ENCODE assay signal across 27 cellular contexts in the genomic region with DNA sequence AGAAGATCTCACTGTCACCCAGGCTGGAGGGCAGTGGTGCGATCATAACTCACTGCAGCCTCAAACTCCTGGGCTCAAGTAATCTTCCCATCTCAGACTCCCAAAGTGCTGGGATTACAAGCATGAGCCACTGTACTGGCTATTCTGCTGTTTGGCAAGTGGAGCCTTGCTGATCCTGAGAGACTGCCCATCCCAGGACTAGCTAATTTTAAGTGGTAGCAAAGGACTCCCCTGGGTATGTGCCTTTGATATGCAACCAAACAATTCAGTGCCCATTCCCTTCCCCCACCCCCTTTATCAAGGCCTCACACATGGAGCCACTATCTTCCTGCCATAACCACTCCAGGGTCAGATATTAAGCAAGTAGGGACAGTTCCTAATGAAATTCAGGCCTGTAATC. TPM values are rescaled to one million over a fixed set of nuclear protein-coding genes. Genes with fewer than 3 reads are reported as not detected.
A peak's percentile ranks its signal among the peaks of the same experiment; 100 is the strongest.
DNase-seq lines count a peak whose midpoint lies in the region; ATAC-seq, FAIRE-seq and TF ChIP-seq lines count a peak whose summit lies in the region.
"Had no signal": no experiment of that assay in that cellular context is flagged by ENCODE, and none has a peak within 500 bp of the region (broad histone marks: within the 10 kb centered on the region; RNA-seq: fewer than 3 reads in every experiment).

No MANE protein-coding gene starts in this region.

- TF ChIP-seq POLR2A in K562 (conservative IDR thresholded peaks at IDR 0.05): no peak

- H3K27ac Mint-ChIP-seq in nephron progenitor cell: no peak overlapping the region
- H3K27ac Mint-ChIP-seq: CD8-positive, alpha-beta memory T cell had no signal

- no peak overlapping the region for H3K4me3 ChIP-seq in K562
- H3K4me3 ChIP-seq: MG63 had no signal

- H4K20me1 ChIP-seq in K562 (replicated peaks; ENCODE audit: control insufficient read depth, insufficient read depth, low read length): no peaks in the 10 kb centered on the region

- H2AFZ ChIP-seq in K562 (ENCODE audit: low read depth, low read length): no peak overlapping the region

- no peaks in the 10 kb centered on the region for H3K4me1 Mint-ChIP-seq in activated T-cell treated with anti-CD3 and anti-CD28 coated beads, Interleukin-2, amount 50 U/mL, for 4 hours (ENCODE audit: low read depth)
- peaks cover 11% of the 10 kb centered on the region for H3K4me1 Mint-ChIP-seq in nephron progenitor cell
- H3K4me1 Mint-ChIP-seq: CD14-positive monocyte had no signal

- TF ChIP-seq RAD21 in K562 (CRISPR knock-in tag; conservative IDR thresholded peaks at IDR 0.05 in 1 of 2, IDR thresholded peaks at IDR 0.05 in 1 of 2): no peak

- no peak for ATAC-seq in K562
- no peak for ATAC-seq in activated T-cell treated with anti-CD3 and anti-CD28 coated beads, Interleukin-2, amount 50 U/mL, for 4 hours
- ATAC-seq: Panc1 had no signal

- H3K36me3 Mint-ChIP-seq in activated T-cell treated with anti-CD3 and anti-CD28 coated beads, Interleukin-2, amount 50 U/mL, for 4 hours (ENCODE audit: insufficient read depth): peaks cover 51% of the 10 kb centered on the region
- H3K36me3 Mint-ChIP-seq in nephron progenitor cell (ENCODE audit: low read depth): peaks cover 31% of the 10 kb centered on the region

- H3K4me1 ChIP-seq in K562 (replicated peaks in 1 of 2; ENCODE audit: control insufficient read depth in 2 of 2, insufficient read depth in 2 of 2, low read length in 2 of 2): peaks cover 0 to 2% of the 10 kb centered on the region in 2 experiments; a peak in 2 of 5 replicates
- H3K4me1 ChIP-seq: BE2C had no signal

- intact Hi-C loops in K562 (cut with micrococcal nuclease): no loop called here

- no peak overlapping the region for H3K9ac ChIP-seq in K562 (ENCODE audit: insufficient read depth in 1 of 2, low read depth in 2 of 2, low read length in 2 of 2)

- no peak for TF ChIP-seq EP300 in K562 (IDR thresholded peaks at IDR 0.05; ENCODE audit: low read length)

- in situ Hi-C loops in K562 (cut with MboI): no loop called here

- H3K4me2 ChIP-seq in K562 (ENCODE audit: insufficient read depth, low read length): no peak overlapping the region

- CTCF ChIA-PET in K562 (lab: Yijun Ruan, JAX; ENCODE audit: low intra/inter-chr PET ratio): no interaction called here

- H3K9me3 ChIP-seq in K562 (replicated peaks; ENCODE audit: control insufficient read depth, insufficient read depth, low read depth, low read length): no peaks in the 10 kb centered on the region
- H3K9me3 ChIP-seq: BE2C, MG63 had no signal

- BruUV-seq in K562 (replicated peaks; lab: Mats Ljungman, UMichigan): no TSS peak

- POLR2A ChIA-PET in K562 (lab: Yijun Ruan, JAX): interaction anchor here (1.0 to 2.8 kb wide), 2 partner anchors 9 to 13 kb away, joined by 5 to 10 read pairs; no protein-coding TSS in a partner anchor

- no peaks in the 10 kb centered on the region for H3K9me1 ChIP-seq in K562 (ENCODE audit: control insufficient read depth, insufficient read depth, low read length)

- no peak for FAIRE-seq in K562 (lab: Jason Lieb, UNC)
- FAIRE-seq: GM12891, H54 had no signal

- H3K9me3 Mint-ChIP-seq in activated T-cell treated with anti-CD3 and anti-CD28 coated beads, Interleukin-2, amount 50 U/mL, for 4 hours: peaks cover 38% of the 10 kb centered on the region
- H3K9me3 Mint-ChIP-seq in nephron progenitor cell: no peaks in the 10 kb centered on the region

- no peak overlapping the region for H3K27ac ChIP-seq in K562 (ENCODE audit: extremely low read depth, low read depth, low read length)

- no peaks in the 10 kb centered on the region for H3K27me3 Mint-ChIP-seq in activated T-cell treated with anti-CD3 and anti-CD28 coated beads, Interleukin-2, amount 50 U/mL, for 4 hours (ENCODE audit: low read depth)
- H3K27me3 Mint-ChIP-seq in nephron progenitor cell (ENCODE audit: low read depth, poor library complexity): peaks cover 7% of the 10 kb centered on the region
- H3K27me3 Mint-ChIP-seq: CD8-positive, alpha-beta memory T cell had no signal

- no peaks in the 10 kb centered on the region for H3K27me3 ChIP-seq in K562 (ENCODE audit: control insufficient read depth in 2 of 2, insufficient read depth in 2 of 2, low read length in 2 of 2)
- H3K27me3 ChIP-seq: BE2C, MG63 had no signal

- DNase-seq in CMK (ENCODE audit: low read depth): peak; percentile 41
- peak; percentile 68 for DNase-seq in OCI-M1 (lab: John Stamatoyannopoulos, UW)
- DNase-seq in K562 (ENCODE audit: extremely low read depth in 1 of 4, low spot score in 3 of 4): no peak
- DNase-seq in iPS-NIHi11 (ENCODE audit: low spot score): peak; percentile 26
- no peak for DNase-seq in activated T-cell treated with anti-CD3 and anti-CD28 coated beads, Interleukin-2, amount 50 U/mL, for 4 hours
- no peak for DNase-seq in RPMI8226
- no peak for DNase-seq in nephron progenitor cell
- DNase-seq: 8988T; ACHN; BE2C; Calu3; CD8-positive, alpha-beta memory T cell; DMS79 treated with DMSO at 0.1 percent for 48 hours; GF-D8; KG1; MG63; NCI-H1105 treated with DMSO at 0.1 percent for 48 hours; NCI-H2029; NCI-H2171; NCI-H226; NCI-H510A; NCI-H69; SHP77 treated with DMSO at 0.1 percent for 48 hours had no signal

- 30% methylated on average over 1 of the region's 1 CpG for WGBS in K562 (ENCODE audit: insufficient coverage, low coverage, missing lambda C conversion rate)

- H3K4me3 Mint-ChIP-seq in activated T-cell treated with anti-CD3 and anti-CD28 coated beads, Interleukin-2, amount 50 U/mL, for 4 hours: no peak overlapping the region
- H3K4me3 Mint-ChIP-seq in nephron progenitor cell: no peak overlapping the region
- H3K4me3 Mint-ChIP-seq: CD14-positive monocyte; CD8-positive, alpha-beta memory T cell had no signal

- H3K36me3 ChIP-seq in K562 (ENCODE audit: control insufficient read depth, insufficient read depth, low read length): no peaks in the 10 kb centered on the region
- H3K36me3 ChIP-seq: BE2C had no signal

- H3K79me2 ChIP-seq in K562 (ENCODE audit: control insufficient read depth, insufficient read depth, low read length): no peaks in the 10 kb centered on the region

- TF ChIP-seq CTCF in K562 (IDR thresholded peaks at IDR 0.05 in 2 of 3, conservative IDR thresholded peaks at IDR 0.05 in 1 of 3; ENCODE audit: insufficient read depth in 2 of 3, low read depth in 1 of 3, low read length in 3 of 3): no peak
- TF ChIP-seq CTCF in nephron progenitor cell (IDR thresholded peaks at IDR 0.05): no peak

RNA-seq across cellular contexts. Expression of gene ZNF460, which starts 17.0 kb away (rescaled TPM):
- 169 and 191 TPM in 2 replicates for total RNA-seq in K562 (2011; cell fraction: chromatin; rRNA removed; ENCODE audit: low replicate concordance)
- total RNA-seq in K562 (2011; cell fraction: nucleolus; rRNA removed): 131 and 161 TPM in 2 replicates
- total RNA-seq in K562 (2011; cell fraction: nucleoplasm; rRNA removed): 111 and 139 TPM in 2 replicates
- 18.5 and 22.1 TPM in 2 replicates for total RNA-seq in K562 (2014; rRNA removed)
- total RNA-seq in K562 (2014; rRNA removed; fragmentation: Illumina TruSeq; extraction: Trizol): 36.2 and 36.7 TPM in 2 replicates
- 24.7 and 24.9 TPM in 2 replicates for total RNA-seq in K562 (2015; rRNA removed; fragmentation: Illumina TruSeq; extraction: Trizol)
- total RNA-seq in K562 (2021): 28.0 and 29.6 TPM in 2 replicates
- 16.6 and 23.6 TPM in 2 replicates for polyA plus RNA-seq in K562 (2011; rRNA removed)
- polyA plus RNA-seq in K562 (2011; cell fraction: cytosol; rRNA removed): 6.0 and 14.3 TPM in 2 replicates
- 17.9 and 23.9 TPM in 2 replicates for polyA plus RNA-seq in K562 (2011; cell fraction: nucleus; rRNA removed)
- polyA plus RNA-seq in K562 (2012): 1.1 and 1.2 TPM in 2 replicates
- polyA plus RNA-seq in K562 (2014; fragmentation: Illumina TruSeq; extraction: Trizol): 1.1 and 1.2 TPM in 2 replicates
- under 1 TPM; 0.45 to 0.87 TPM for polyA plus RNA-seq in K562 (2014; fragmentation: Nextera tagmentation; extraction: Ambion mirVana)
- 5.6 and 7.1 TPM in 2 replicates for polyA plus RNA-seq in K562 (2014; rRNA removed)
- 183 and 200 TPM in 2 replicates for polyA minus RNA-seq in K562 (2011; rRNA and poly(A)+ RNA removed)
- polyA minus RNA-seq in K562 (2011; cell fraction: cytosol; rRNA and poly(A)+ RNA removed): 67.0 and 68.1 TPM in 2 replicates
- 54.9 and 131 TPM in 2 replicates for polyA minus RNA-seq in K562 (2011; cell fraction: nucleus; rRNA and poly(A)+ RNA removed)
- total RNA-seq in activated T-cell treated with anti-CD3 and anti-CD28 coated beads, Interleukin-2, amount 50 U/mL, for 4 hours: 10 to 100 TPM; 30.1 to 52.2 (median 49.2) TPM

RNA-seq across cellular contexts. Expression of gene ZNF805, which starts 22.8 kb away (rescaled TPM):
- 23.2 and 27.8 TPM in 2 replicates for total RNA-seq in K562 (2011; cell fraction: chromatin; rRNA removed; ENCODE audit: low replicate concordance)
- 18.3 and 19.7 TPM in 2 replicates for total RNA-seq in K562 (2011; cell fraction: nucleolus; rRNA removed)
- 14.2 and 19.4 TPM in 2 replicates for total RNA-seq in K562 (2011; cell fraction: nucleoplasm; rRNA removed)
- total RNA-seq in K562 (2014; rRNA removed) (4.1 and 4.7 TPM in 2 replicates), K562 (2014; rRNA removed; fragmentation: Illumina TruSeq; extraction: Trizol) (6.7 TPM in 2 replicates), K562 (2015; rRNA removed; fragmentation: Illumina TruSeq; extraction: Trizol) (4.5 and 4.9 TPM in 2 replicates), K562 (2021) (4.7 and 5.1 TPM in 2 replicates)
- polyA plus RNA-seq in K562 (2011; rRNA removed) (3.9 and 6.2 TPM in 2 replicates), K562 (2014; fragmentation: Illumina TruSeq; extraction: Trizol) (1.5 and 1.7 TPM in 2 replicates), K562 (2014; fragmentation: Nextera tagmentation; extraction: Ambion mirVana) (under 1 TPM; 0.32 to 0.77 TPM), K562 (2014; rRNA removed) (0.74 and 1.4 TPM in 2 replicates)
- 1.6 and 2.5 TPM in 2 replicates for polyA plus RNA-seq in K562 (2011; cell fraction: cytosol; rRNA removed)
- polyA plus RNA-seq in K562 (2011; cell fraction: nucleus; rRNA removed): 3.5 and 3.8 TPM in 2 replicates
- polyA plus RNA-seq in K562 (2012): 1.1 TPM in 2 replicates
- 25.7 and 28.7 TPM in 2 replicates for polyA minus RNA-seq in K562 (2011; rRNA and poly(A)+ RNA removed)
- 12.0 and 13.1 TPM in 2 replicates for polyA minus RNA-seq in K562 (2011; cell fraction: cytosol; rRNA and poly(A)+ RNA removed)
- 7.3 and 15.2 TPM in 2 replicates for polyA minus RNA-seq in K562 (2011; cell fraction: nucleus; rRNA and poly(A)+ RNA removed)
- total RNA-seq in activated T-cell treated with anti-CD3 and anti-CD28 coated beads, Interleukin-2, amount 50 U/mL, for 4 hours: 10 to 100 TPM in 2 of 3 donors, 1 to 10 TPM in 1; 9.6 to 12.3 (median 12.0) TPM

RNA-seq across cellular contexts. Expression of gene AURKC, which starts 32.4 kb away (rescaled TPM):
- 3.1 and 5.3 TPM in 2 replicates for total RNA-seq in K562 (2011; cell fraction: chromatin; rRNA removed; ENCODE audit: low replicate concordance)
- 2.0 and 2.5 TPM in 2 replicates for total RNA-seq in K562 (2011; cell fraction: nucleolus; rRNA removed)
- total RNA-seq in K562 (2011; cell fraction: nucleoplasm; rRNA removed): 2.4 and 2.9 TPM in 2 replicates
- 4.7 and 6.0 TPM in 2 replicates for total RNA-seq in K562 (2014; rRNA removed)
- total RNA-seq in K562 (2014; rRNA removed; fragmentation: Illumina TruSeq; extraction: Trizol): 3.3 and 3.7 TPM in 2 replicates
- 4.2 and 4.8 TPM in 2 replicates for total RNA-seq in K562 (2015; rRNA removed; fragmentation: Illumina TruSeq; extraction: Trizol)
- total RNA-seq in K562 (2021): 7.0 and 7.6 TPM in 2 replicates
- 1.3 and 2.8 TPM in 2 replicates for polyA plus RNA-seq in K562 (2011; rRNA removed)
- polyA plus RNA-seq in K562 (2011; cell fraction: cytosol; rRNA removed): 1.1 and 2.8 TPM in 2 replicates
- 1.1 and 3.2 TPM in 2 replicates for polyA plus RNA-seq in K562 (2011; cell fraction: nucleus; rRNA removed)
- polyA plus RNA-seq in K562 (2012): 6.6 and 10.5 TPM in 2 replicates
- polyA plus RNA-seq in K562 (2014; fragmentation: Illumina TruSeq; extraction: Trizol): 6.8 and 7.1 TPM in 2 replicates
- polyA plus RNA-seq in K562 (2014; fragmentation: Nextera tagmentation; extraction: Ambion mirVana): 1 to 10 TPM; 6.0 to 9.0 TPM
- polyA plus RNA-seq in K562 (2014; rRNA removed): 7.3 and 8.7 TPM in 2 replicates
- polyA minus RNA-seq in K562 (2011; rRNA and poly(A)+ RNA removed): 0.60 and 2.4 TPM in 2 replicates
- polyA minus RNA-seq in K562 (2011; cell fraction: cytosol; rRNA and poly(A)+ RNA removed): 1.3 TPM in 1 of 2 replicates, not detected in the other
- polyA minus RNA-seq in K562 (2011; cell fraction: nucleus; rRNA and poly(A)+ RNA removed): 0.40 and 1.00 TPM in 2 replicates
- 1 to 10 TPM in 1 of 3 donors, under 1 TPM in 1, not detected in 1; 0.82 to 1.2 TPM for total RNA-seq in activated T-cell treated with anti-CD3 and anti-CD28 coated beads, Interleukin-2, amount 50 U/mL, for 4 hours
- polyA plus RNA-seq: CD8-positive, alpha-beta memory T cell had no signal

RNA-seq across cellular contexts. Expression of gene ZNF543, which starts 57.0 kb away (rescaled TPM):
- 16.2 and 18.3 TPM in 2 replicates for total RNA-seq in K562 (2011; cell fraction: chromatin; rRNA removed; ENCODE audit: low replicate concordance)
- total RNA-seq in K562 (2011; cell fraction: nucleolus; rRNA removed): 13.3 and 18.2 TPM in 2 replicates
- 10.3 and 12.8 TPM in 2 replicates for total RNA-seq in K562 (2011; cell fraction: nucleoplasm; rRNA removed)
- 2.4 and 3.0 TPM in 2 replicates for total RNA-seq in K562 (2014; rRNA removed)
- total RNA-seq in K562 (2014; rRNA removed; fragmentation: Illumina TruSeq; extraction: Trizol): 5.5 and 6.7 TPM in 2 replicates
- 3.8 and 4.5 TPM in 2 replicates for total RNA-seq in K562 (2015; rRNA removed; fragmentation: Illumina TruSeq; extraction: Trizol)
- 3.8 and 4.7 TPM in 2 replicates for total RNA-seq in K562 (2021)
- polyA plus RNA-seq in K562 (2011; rRNA removed): 1.9 and 2.4 TPM in 2 replicates
- polyA plus RNA-seq in K562 (2011; cell fraction: cytosol; rRNA removed): 1.1 and 1.2 TPM in 2 replicates
- 1.7 and 2.0 TPM in 2 replicates for polyA plus RNA-seq in K562 (2011; cell fraction: nucleus; rRNA removed)
- polyA plus RNA-seq in K562 (2012): 0.89 and 0.91 TPM in 2 replicates
- 1.1 and 1.2 TPM in 2 replicates for polyA plus RNA-seq in K562 (2014; fragmentation: Illumina TruSeq; extraction: Trizol)
- polyA plus RNA-seq in K562 (2014; fragmentation: Nextera tagmentation; extraction: Ambion mirVana): under 1 TPM; 0.14 to 0.46 TPM
- polyA plus RNA-seq in K562 (2014; rRNA removed): 1.5 and 1.6 TPM in 2 replicates
- polyA minus RNA-seq in K562 (2011; rRNA and poly(A)+ RNA removed): 10.5 and 10.9 TPM in 2 replicates
- polyA minus RNA-seq in K562 (2011; cell fraction: cytosol; rRNA and poly(A)+ RNA removed): 2.2 and 4.7 TPM in 2 replicates
- 3.6 and 6.1 TPM in 2 replicates for polyA minus RNA-seq in K562 (2011; cell fraction: nucleus; rRNA and poly(A)+ RNA removed)
- total RNA-seq in activated T-cell treated with anti-CD3 and anti-CD28 coated beads, Interleukin-2, amount 50 U/mL, for 4 hours: 1 to 10 TPM; 3.3 to 5.0 (median 3.5) TPM

Comparison
In these comparisons a context has a peak if more than half of its experiments do, and no peak if none do; other contexts are left out.
1. DNase-seq: peak in CMK (single experiment), OCI-M1 (single experiment) and iPS-NIHi11 (single experiment); none in K562 (0 of 4), activated T-cell treated with anti-CD3 and anti-CD28 coated beads, Interleukin-2, amount 50 U/mL, for 4 hours (single experiment), RPMI8226 (single experiment) and nephron progenitor cell (single experiment).